Comparison of ENCODE assay signal across 8 cellular contexts in genomic region chr1:54407201-54407956, GRCh38. TPM values are rescaled to one million over a fixed set of nuclear protein-coding genes. Genes with fewer than 3 reads are reported as not detected.
DNase-seq lines count a peak whose midpoint lies in the region; ATAC-seq lines count a peak whose summit lies in the region.

No MANE protein-coding gene starts in this region.

- H3K4me1 Mint-ChIP-seq in activated CD4-positive, alpha-beta T cell treated with anti-CD3 and anti-CD28 coated beads, Interleukin-2, amount 10 ng/mL, durations not matched to agents 7 days and 5 days, result peaks cover 61% of the 10 kb centered on the region

- DNase-seq in NCI-H526 treated with DMSO at 0.1 percent for 48 hours (lab: John Stamatoyannopoulos, UW) (peak; percentile 94), dermis blood vessel endothelial cell (peak; percentile 95), kidney tubule cell (ENCODE audit: low spot score) (peak; percentile 91)
- peak; percentile 82 for DNase-seq in activated CD4-positive, alpha-beta T cell treated with anti-CD3 and anti-CD28 coated beads, Interleukin-2, amount 10 ng/mL, durations not matched to agents 7 days and 5 days
- DNase-seq in stimulated activated CD4-positive, alpha-beta T cell treated with anti-CD3 and anti-CD28 coated beads, Interleukin-15, amount 100 ng/mL, for 24 hours, result peak; percentile 65

- no peaks in the 10 kb centered on the region for H3K27me3 Mint-ChIP-seq in activated CD4-positive, alpha-beta T cell treated with anti-CD3 and anti-CD28 coated beads, Interleukin-2, amount 10 ng/mL, durations not matched to agents 7 days and 5 days

- POLR2A ChIA-PET in activated CD4-positive, alpha-beta T cell treated with anti-CD3 and anti-CD28 coated beads, Interleukin-2, amount 10 ng/mL, durations not matched to agents 7 days and 5 days (lab: Charles Lee), result interaction anchor here (0.6 to 0.7 kb wide), 2 partner anchors 122 to 391 kb away, joined by 3 read pairs; no protein-coding TSS in a partner anchor

- H3K27ac Mint-ChIP-seq in activated CD4-positive, alpha-beta T cell treated with anti-CD3 and anti-CD28 coated beads, Interleukin-2, amount 10 ng/mL, durations not matched to agents 7 days and 5 days, result peak overlapping the region; percentile 90

- ATAC-seq in GM18502 (IDR thresholded peaks at IDR 0.05; ENCODE audit: poor library complexity, unreplicated experiment), result peak; percentile 38
- ATAC-seq in HG03571 (IDR thresholded peaks at IDR 0.05; ENCODE audit: unreplicated experiment), result peak; percentile 31
- no peak for ATAC-seq in HG03108 (IDR thresholded peaks at IDR 0.05; ENCODE audit: unreplicated experiment)

- H3K36me3 Mint-ChIP-seq in activated CD4-positive, alpha-beta T cell treated with anti-CD3 and anti-CD28 coated beads, Interleukin-2, amount 10 ng/mL, durations not matched to agents 7 days and 5 days (ENCODE audit: low read depth), result peaks cover 25% of the 10 kb centered on the region

- peak overlapping the region; percentile 93 for H3K4me3 Mint-ChIP-seq in activated CD4-positive, alpha-beta T cell treated with anti-CD3 and anti-CD28 coated beads, Interleukin-2, amount 10 ng/mL, durations not matched to agents 7 days and 5 days

- CTCF ChIA-PET in activated CD4-positive, alpha-beta T cell treated with anti-CD3 and anti-CD28 coated beads, Interleukin-2, amount 10 ng/mL, durations not matched to agents 7 days and 5 days (lab: Charles Lee), result interaction anchor here (0.6 to 2.3 kb wide), 6 partner anchors 9 to 362 kb away, joined by 3 to 11 read pairs (median 4); no protein-coding TSS in a partner anchor

- H3K9me3 Mint-ChIP-seq in activated CD4-positive, alpha-beta T cell treated with anti-CD3 and anti-CD28 coated beads, Interleukin-2, amount 10 ng/mL, durations not matched to agents 7 days and 5 days, result no peaks in the 10 kb centered on the region

RNA-seq across cellular contexts. Expression of gene SSBP3, which starts 1.2 kb away (rescaled TPM):
- total RNA-seq in activated CD4-positive, alpha-beta T cell treated with anti-CD3 and anti-CD28 coated beads, Interleukin-2, amount 10 ng/mL, durations not matched to agents 7 days and 5 days, result 100 to 1,000 TPM in 1 of 2 experiments, 10 to 100 TPM in 1; 93.4 to 127 TPM
- 6.6 and 9.6 TPM in 2 replicates for total RNA-seq in dermis blood vessel endothelial cell
